ENCODE assay signal across 8 cellular contexts in the genomic region with DNA sequence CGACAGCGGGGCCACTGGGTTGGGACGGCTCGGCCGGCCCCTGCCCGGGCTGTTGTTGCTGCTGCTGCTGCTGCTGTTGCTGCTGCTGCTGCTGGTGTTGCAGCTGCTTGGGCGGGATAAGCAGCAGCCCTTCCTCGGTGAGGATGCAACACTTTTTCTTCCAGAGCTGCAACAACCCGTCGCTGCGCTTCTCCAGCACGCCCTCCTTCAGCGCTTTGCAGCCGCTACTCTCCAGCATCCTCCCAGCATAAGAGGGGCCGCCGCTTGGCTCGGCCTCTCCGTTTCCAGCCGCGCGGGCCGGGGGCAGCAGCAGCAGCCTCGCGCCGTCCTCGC. TPM values are rescaled to one million over a fixed set of nuclear protein-coding genes. Genes with fewer than 3 reads are reported as not detected.
DNase-seq lines count a peak whose midpoint lies in the region; ATAC-seq and TF ChIP-seq lines count a peak whose summit lies in the region.

No MANE protein-coding gene starts in this region.

- H3K9me3 Mint-ChIP-seq in activated T-helper 1 cell treated with anti-CD3 and anti-CD28 coated beads, Interleukin-12 subunit alpha, Interleukin-12 subunit beta, Interleukin-2, Interleukin-4 antibody, amounts not matched to agents 30 ng/mL and 10 ng/mL and 1 ng/mL, durations not matched to agents 14 hours and 24 hours and 36 hours, result no peaks in the 10 kb centered on the region

- H3K4me1 Mint-ChIP-seq in activated T-helper 1 cell treated with anti-CD3 and anti-CD28 coated beads, Interleukin-12 subunit alpha, Interleukin-12 subunit beta, Interleukin-2, Interleukin-4 antibody, amounts not matched to agents 30 ng/mL and 10 ng/mL and 1 ng/mL, durations not matched to agents 14 hours and 24 hours and 36 hours (ENCODE audit: low read depth), result peaks cover 39% of the 10 kb centered on the region

- peak overlapping the region; percentile 86 to 98 (median 95) for H3K27ac ChIP-seq in stomach

- 0 to 1% (median 0%) methylated on average over 10 to 26 of the region's 26 CpGs for WGBS in stomach, 5 donors

- peak overlapping the region; percentile 99 for H3K27ac Mint-ChIP-seq in activated T-helper 1 cell treated with anti-CD3 and anti-CD28 coated beads, Interleukin-12 subunit alpha, Interleukin-12 subunit beta, Interleukin-2, Interleukin-4 antibody, amounts not matched to agents 30 ng/mL and 10 ng/mL and 1 ng/mL, durations not matched to agents 14 hours and 24 hours and 36 hours

- no peaks in the 10 kb centered on the region for H3K36me3 ChIP-seq in stomach

- H3K36me3 Mint-ChIP-seq in activated T-helper 1 cell treated with anti-CD3 and anti-CD28 coated beads, Interleukin-12 subunit alpha, Interleukin-12 subunit beta, Interleukin-2, Interleukin-4 antibody, amounts not matched to agents 30 ng/mL and 10 ng/mL and 1 ng/mL, durations not matched to agents 14 hours and 24 hours and 36 hours (ENCODE audit: low read depth), result peaks cover 49% of the 10 kb centered on the region

- H3K4me1 ChIP-seq in stomach, result peaks cover 0 to 55% (median 27%) of the 10 kb centered on the region in 4 donors

- peaks cover 3% of the 10 kb centered on the region for H3K27me3 Mint-ChIP-seq in activated T-helper 1 cell treated with anti-CD3 and anti-CD28 coated beads, Interleukin-12 subunit alpha, Interleukin-12 subunit beta, Interleukin-2, Interleukin-4 antibody, amounts not matched to agents 30 ng/mL and 10 ng/mL and 1 ng/mL, durations not matched to agents 14 hours and 24 hours and 36 hours (ENCODE audit: insufficient read depth)

- no peak for DNase-seq in activated T-helper 1 cell treated with anti-CD3 and anti-CD28 coated beads, Interleukin-12 subunit alpha, Interleukin-12 subunit beta, Interleukin-2, Interleukin-4 antibody, amounts not matched to agents 30 ng/mL and 10 ng/mL and 1 ng/mL, durations not matched to agents 14 hours and 24 hours and 36 hours (ENCODE audit: low spot score)
- DNase-seq in stomach (no peak), NCI-H524 (lab: John Stamatoyannopoulos, UW) (no peak), NCI-H146 (lab: John Stamatoyannopoulos, UW) (no peak), HT-29 (ENCODE audit: low spot score) (no peak)

- TF ChIP-seq EP300 in stomach (IDR thresholded peaks at IDR 0.05), result no peak

- H3K4me3 ChIP-seq in iPS-11a (ENCODE audit: low read depth, low read length), result peak overlapping the region; percentile 100
- peak overlapping the region; percentile 69 to 83 (median 79) for H3K4me3 ChIP-seq in stomach

- TF ChIP-seq CTCF in stomach (IDR thresholded peaks at IDR 0.05), result no peak

- TF ChIP-seq POLR2A in stomach (IDR thresholded peaks at IDR 0.05), result no peak

- intact Hi-C loops in activated T-helper 1 cell treated with anti-CD3 and anti-CD28 coated beads, Interleukin-12 subunit alpha, Interleukin-12 subunit beta, Interleukin-2, Interleukin-4 antibody, amounts not matched to agents 30 ng/mL and 10 ng/mL and 1 ng/mL, durations not matched to agents 14 hours and 24 hours and 36 hours (cut with micrococcal nuclease), result loop anchor here (1.0 to 5.0 kb wide), 15 partner anchors 11 to 1494 kb away; a partner anchor contains a TSS
- intact Hi-C loops in stomach (cut with DNase I; ENCODE audit: low total_unique reads), result no loop called here

- no peaks in the 10 kb centered on the region for H3K9me3 ChIP-seq in stomach

- ATAC-seq in GM18498 (IDR thresholded peaks at IDR 0.05; ENCODE audit: unreplicated experiment), result peak; percentile 27
- peak; percentile 3 for ATAC-seq in HG03039 (IDR thresholded peaks at IDR 0.05; ENCODE audit: unreplicated experiment)

- no peaks in the 10 kb centered on the region for H3K27me3 ChIP-seq in stomach

- H3K4me3 Mint-ChIP-seq in activated T-helper 1 cell treated with anti-CD3 and anti-CD28 coated beads, Interleukin-12 subunit alpha, Interleukin-12 subunit beta, Interleukin-2, Interleukin-4 antibody, amounts not matched to agents 30 ng/mL and 10 ng/mL and 1 ng/mL, durations not matched to agents 14 hours and 24 hours and 36 hours, result peak overlapping the region; percentile 99

RNA-seq across cellular contexts. Expression of a gene that starts 0.5 kb away (rescaled TPM):
- total RNA-seq in activated T-helper 1 cell treated with anti-CD3 and anti-CD28 coated beads, Interleukin-12 subunit alpha, Interleukin-12 subunit beta, Interleukin-2, Interleukin-4 antibody, amounts not matched to agents 30 ng/mL and 10 ng/mL and 1 ng/mL, durations not matched to agents 14 hours and 24 hours and 36 hours, result 88.9 and 91.5 TPM in 2 replicates
- total RNA-seq in stomach, result 10 to 100 TPM in 4 of 5 donors, 1 to 10 TPM in 1; 4.9 to 62.4 (median 12.5) TPM
- 10 to 100 TPM; 15.3 to 26.5 (median 17.7) TPM for polyA plus RNA-seq in stomach
- total RNA-seq in HT-29 (2014; rRNA removed; shearing (Covaris generic)), result 38.5 and 41.7 TPM in 2 replicates

RNA-seq across cellular contexts. Expression of a gene that starts 53.4 kb away (rescaled TPM):
- total RNA-seq in activated T-helper 1 cell treated with anti-CD3 and anti-CD28 coated beads, Interleukin-12 subunit alpha, Interleukin-12 subunit beta, Interleukin-2, Interleukin-4 antibody, amounts not matched to agents 30 ng/mL and 10 ng/mL and 1 ng/mL, durations not matched to agents 14 hours and 24 hours and 36 hours, result 584 and 605 TPM in 2 replicates
- 100 to 1,000 TPM in 4 of 5 donors, 10 to 100 TPM in 1; 95.0 to 342 (median 257) TPM for total RNA-seq in stomach
- polyA plus RNA-seq in stomach, result 100 to 1,000 TPM; 197 to 329 (median 206) TPM
- total RNA-seq in HT-29 (2014; rRNA removed; shearing (Covaris generic)), result 111 and 121 TPM in 2 replicates
